ENCODE assay signal across 8 cellular contexts in genomic region chrX:136497556-136498048, GRCh38.
DNase-seq lines count a peak whose midpoint lies in the region; ATAC-seq lines count a peak whose summit lies in the region.

HTATSF1 (plus strand) TSS chrX:136497592; CDS start chrX:136497685, 93 bp downstream.

- H4K20me1 ChIP-seq in BLaER1 treated with 17β-estradiol and CSF1 and Interleukin-3, amounts not matched to agents 10 nM and 100 nM = peaks cover 0 to 17% (median 7%) of the 10 kb centered on the region in 11 experiments; a peak in 6 of 22 replicates

- DNase-seq in cortex of kidney (lab: John Stamatoyannopoulos, UW) (no peak), HuH-7 (ENCODE audit: low spot score) (no peak)

- H3K4me3 ChIP-seq in BLaER1 treated with 17β-estradiol and CSF1 and Interleukin-3, amounts not matched to agents 10 nM and 100 nM = peak within 1 kb of the TSS; percentile 66 to 80 (median 72)
- peak within 1 kb of the TSS; percentile 80 for H3K4me3 ChIP-seq in HUES48 (ENCODE audit: low read depth, low read length)
- H3K4me3 ChIP-seq in iPS-15b (ENCODE audit: low read depth, low read length) = peak within 1 kb of the TSS; percentile 88
- peak within 1 kb of the TSS; percentile 50 to 77 (median 61) for H3K4me3 ChIP-seq in skin epidermis

- peaks cover 5 to 31% (median 16%) of the 10 kb centered on the region in 11 experiments; a peak in 14 of 22 replicates for H3K36me3 ChIP-seq in BLaER1 treated with 17β-estradiol and CSF1 and Interleukin-3, amounts not matched to agents 10 nM and 100 nM
- H3K36me3 ChIP-seq in HUES48 (ENCODE audit: control insufficient read depth, insufficient read depth, low read length) (peaks cover 31% of the 10 kb centered on the region), iPS-15b (ENCODE audit: control insufficient read depth, insufficient read depth, low read length) (no peaks in the 10 kb centered on the region)

- H3K9me3 ChIP-seq in BLaER1 treated with 17β-estradiol and CSF1 and Interleukin-3, amounts not matched to agents 10 nM and 100 nM (replicated peaks in 1 of 11) = peaks cover 0 to 3% (median 0%) of the 10 kb centered on the region in 11 experiments; a peak in 1 of 22 replicates
- H3K9me3 ChIP-seq in HUES48 (ENCODE audit: control insufficient read depth, insufficient read depth, low read length) (no peaks in the 10 kb centered on the region), iPS-15b (ENCODE audit: control insufficient read depth, insufficient read depth, low read length) (no peaks in the 10 kb centered on the region)

- H3K9ac ChIP-seq in BLaER1 treated with 17β-estradiol and CSF1 and Interleukin-3, amounts not matched to agents 10 nM and 100 nM = peak within 1 kb of the TSS; percentile 71 to 88 (median 84)
- H3K9ac ChIP-seq in HUES48 (ENCODE audit: low read depth, low read length) (peak within 1 kb of the TSS; percentile 83), iPS-15b (ENCODE audit: low read depth, low read length) (peak within 1 kb of the TSS; percentile 68)

- H3K4me2 ChIP-seq in BLaER1 treated with 17β-estradiol and CSF1 and Interleukin-3, amounts not matched to agents 10 nM and 100 nM = peak within 1 kb of the TSS; percentile 59 to 75 (median 68)

- peak within 1 kb of the TSS; percentile 71 to 88 (median 85) for H3K27ac ChIP-seq in BLaER1 treated with 17β-estradiol and CSF1 and Interleukin-3, amounts not matched to agents 10 nM and 100 nM
- peak within 1 kb of the TSS; percentile 96 for H3K27ac ChIP-seq in HUES48 (ENCODE audit: low read depth, low read length)
- peak within 1 kb of the TSS; percentile 90 for H3K27ac ChIP-seq in angular gyrus (ENCODE audit: low read depth, low read length)
- peak within 1 kb of the TSS; percentile 84 to 97 (median 92) for H3K27ac ChIP-seq in skin epidermis

- peak; percentile 8 for ATAC-seq in GM19328 (IDR thresholded peaks at IDR 0.05; ENCODE audit: unreplicated experiment)

- peaks cover 13 to 27% (median 21%) of the 10 kb centered on the region in 10 experiments; a peak in 19 of 20 replicates for H3K4me1 ChIP-seq in BLaER1 treated with 17β-estradiol and CSF1 and Interleukin-3, amounts not matched to agents 10 nM and 100 nM
- H3K4me1 ChIP-seq in HUES48 (ENCODE audit: control insufficient read depth, insufficient read depth, low read length) = no peaks in the 10 kb centered on the region
- H3K4me1 ChIP-seq in iPS-15b (ENCODE audit: control insufficient read depth, insufficient read depth, low read length) = no peaks in the 10 kb centered on the region

- H3K27me3 ChIP-seq in BLaER1 treated with 17β-estradiol and CSF1 and Interleukin-3, amounts not matched to agents 10 nM and 100 nM = peaks cover 77 to 94% (median 89%) of the 10 kb centered on the region in 11 experiments
- H3K27me3 ChIP-seq in HUES48 (ENCODE audit: control insufficient read depth, insufficient read depth, low read length) (no peaks in the 10 kb centered on the region), iPS-15b (ENCODE audit: control insufficient read depth, insufficient read depth, low read length) (no peaks in the 10 kb centered on the region)
